In genomic region chr12:65741662-65742480, GRCh38 we compare ENCODE assay signal across 1 cellular context.
A peak's percentile ranks its signal among the peaks of the same experiment; 100 is the strongest.
TF ChIP-seq lines count a peak whose summit lies in the region.

No MANE protein-coding gene starts in this region.

TF ChIP-seq in HepG2, 621 proteins besides CTCF, POLR2A, EP300 and RAD21 (continued from another document):
- TF ChIP-seq, protein P1, sequence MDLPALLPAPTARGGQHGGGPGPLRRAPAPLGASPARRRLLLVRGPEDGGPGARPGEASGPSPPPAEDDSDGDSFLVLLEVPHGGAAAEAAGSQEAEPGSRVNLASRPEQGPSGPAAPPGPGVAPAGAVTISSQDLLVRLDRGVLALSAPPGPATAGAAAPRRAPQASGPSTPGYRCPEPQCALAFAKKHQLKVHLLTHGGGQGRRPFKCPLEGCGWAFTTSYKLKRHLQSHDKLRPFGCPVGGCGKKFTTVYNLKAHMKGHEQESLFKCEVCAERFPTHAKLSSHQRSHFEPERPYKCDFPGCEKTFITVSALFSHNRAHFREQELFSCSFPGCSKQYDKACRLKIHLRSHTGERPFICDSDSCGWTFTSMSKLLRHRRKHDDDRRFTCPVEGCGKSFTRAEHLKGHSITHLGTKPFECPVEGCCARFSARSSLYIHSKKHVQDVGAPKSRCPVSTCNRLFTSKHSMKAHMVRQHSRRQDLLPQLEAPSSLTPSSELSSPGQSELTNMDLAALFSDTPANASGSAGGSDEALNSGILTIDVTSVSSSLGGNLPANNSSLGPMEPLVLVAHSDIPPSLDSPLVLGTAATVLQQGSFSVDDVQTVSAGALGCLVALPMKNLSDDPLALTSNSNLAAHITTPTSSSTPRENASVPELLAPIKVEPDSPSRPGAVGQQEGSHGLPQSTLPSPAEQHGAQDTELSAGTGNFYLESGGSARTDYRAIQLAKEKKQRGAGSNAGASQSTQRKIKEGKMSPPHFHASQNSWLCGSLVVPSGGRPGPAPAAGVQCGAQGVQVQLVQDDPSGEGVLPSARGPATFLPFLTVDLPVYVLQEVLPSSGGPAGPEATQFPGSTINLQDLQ (CRISPR knock-in tag; IDR thresholded peaks at IDR 0.05), result no peak
- TF ChIP-seq TMF1 (CRISPR knock-in tag; IDR thresholded peaks at IDR 0.05; ENCODE audit: low read depth), result no peak
- TF ChIP-seq HMGA1 (CRISPR knock-in tag; conservative IDR thresholded peaks at IDR 0.05), result no peak
- no peak for TF ChIP-seq SP140L (CRISPR knock-in tag; IDR thresholded peaks at IDR 0.05; ENCODE audit: borderline replicate concordance)
- TF ChIP-seq MEIS2 (CRISPR knock-in tag; IDR thresholded peaks at IDR 0.05), result no peak
- no peak for TF ChIP-seq ZNF382 (CRISPR knock-in tag; IDR thresholded peaks at IDR 0.05; ENCODE audit: borderline replicate concordance)
- TF ChIP-seq, protein P2, sequence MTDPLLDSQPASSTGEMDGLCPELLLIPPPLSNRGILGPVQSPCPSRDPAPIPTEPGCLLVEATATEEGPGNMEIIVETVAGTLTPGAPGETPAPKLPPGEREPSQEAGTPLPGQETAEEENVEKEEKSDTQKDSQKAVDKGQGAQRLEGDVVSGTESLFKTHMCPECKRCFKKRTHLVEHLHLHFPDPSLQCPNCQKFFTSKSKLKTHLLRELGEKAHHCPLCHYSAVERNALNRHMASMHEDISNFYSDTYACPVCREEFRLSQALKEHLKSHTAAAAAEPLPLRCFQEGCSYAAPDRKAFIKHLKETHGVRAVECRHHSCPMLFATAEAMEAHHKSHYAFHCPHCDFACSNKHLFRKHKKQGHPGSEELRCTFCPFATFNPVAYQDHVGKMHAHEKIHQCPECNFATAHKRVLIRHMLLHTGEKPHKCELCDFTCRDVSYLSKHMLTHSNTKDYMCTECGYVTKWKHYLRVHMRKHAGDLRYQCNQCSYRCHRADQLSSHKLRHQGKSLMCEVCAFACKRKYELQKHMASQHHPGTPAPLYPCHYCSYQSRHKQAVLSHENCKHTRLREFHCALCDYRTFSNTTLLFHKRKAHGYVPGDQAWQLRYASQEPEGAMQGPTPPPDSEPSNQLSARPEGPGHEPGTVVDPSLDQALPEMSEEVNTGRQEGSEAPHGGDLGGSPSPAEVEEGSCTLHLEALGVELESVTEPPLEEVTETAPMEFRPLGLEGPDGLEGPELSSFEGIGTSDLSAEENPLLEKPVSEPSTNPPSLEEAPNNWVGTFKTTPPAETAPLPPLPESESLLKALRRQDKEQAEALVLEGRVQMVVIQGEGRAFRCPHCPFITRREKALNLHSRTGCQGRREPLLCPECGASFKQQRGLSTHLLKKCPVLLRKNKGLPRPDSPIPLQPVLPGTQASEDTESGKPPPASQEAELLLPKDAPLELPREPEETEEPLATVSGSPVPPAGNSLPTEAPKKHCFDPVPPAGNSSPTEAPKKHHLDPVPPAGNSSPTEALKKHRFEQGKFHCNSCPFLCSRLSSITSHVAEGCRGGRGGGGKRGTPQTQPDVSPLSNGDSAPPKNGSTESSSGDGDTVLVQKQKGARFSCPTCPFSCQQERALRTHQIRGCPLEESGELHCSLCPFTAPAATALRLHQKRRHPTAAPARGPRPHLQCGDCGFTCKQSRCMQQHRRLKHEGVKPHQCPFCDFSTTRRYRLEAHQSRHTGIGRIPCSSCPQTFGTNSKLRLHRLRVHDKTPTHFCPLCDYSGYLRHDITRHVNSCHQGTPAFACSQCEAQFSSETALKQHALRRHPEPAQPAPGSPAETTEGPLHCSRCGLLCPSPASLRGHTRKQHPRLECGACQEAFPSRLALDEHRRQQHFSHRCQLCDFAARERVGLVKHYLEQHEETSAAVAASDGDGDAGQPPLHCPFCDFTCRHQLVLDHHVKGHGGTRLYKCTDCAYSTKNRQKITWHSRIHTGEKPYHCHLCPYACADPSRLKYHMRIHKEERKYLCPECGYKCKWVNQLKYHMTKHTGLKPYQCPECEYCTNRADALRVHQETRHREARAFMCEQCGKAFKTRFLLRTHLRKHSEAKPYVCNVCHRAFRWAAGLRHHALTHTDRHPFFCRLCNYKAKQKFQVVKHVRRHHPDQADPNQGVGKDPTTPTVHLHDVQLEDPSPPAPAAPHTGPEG (CRISPR knock-in tag; IDR thresholded peaks at IDR 0.05), result peak; percentile 95
